9 cellular contexts compared by ENCODE assay signal in genomic region chr6:27810768-27811298, GRCh38.
DNase-seq lines count a peak whose midpoint lies in the region; ATAC-seq, FAIRE-seq and TF ChIP-seq lines count a peak whose summit lies in the region.
"Had no signal": no experiment of that assay in that cellular context is flagged by ENCODE, and none has a peak within 500 bp of the region (broad histone marks: within the 10 kb centered on the region; RNA-seq: fewer than 3 reads in every experiment).

No MANE protein-coding gene starts in this region.

- WGBS in GM23248 (ENCODE audit: low coverage in 1 of 2, low lambda C conversion rate in 2 of 2, missing lambda C conversion rate in 2 of 2), 2 experiments, result 14 to 19% methylated on average over 9 of the region's 9 CpGs
- WGBS in trophoblast cell (ENCODE audit: extremely low coverage, insufficient coverage, insufficient read length), result no CpG with 5 or more reads among the region's 9 CpGs

- H2AK5ac ChIP-seq in trophoblast cell (ENCODE audit: low read length), result no peak overlapping the region

- H3K36me3 Mint-ChIP-seq in endothelial cell (ENCODE audit: low read depth, unreplicated experiment), result no peaks in the 10 kb centered on the region

- no peak overlapping the region for H3K18ac ChIP-seq in trophoblast cell (ENCODE audit: low read length)

- H3K4ac ChIP-seq in trophoblast cell (ENCODE audit: low read depth, low read length), result no peak overlapping the region

- no peaks in the 10 kb centered on the region for H3K9me2 ChIP-seq in GM23248 (ENCODE audit: insufficient read depth)

- H4K20me1 ChIP-seq in GM23248 (ENCODE audit: insufficient read depth), result no peaks in the 10 kb centered on the region

- intact Hi-C loops in Panc1 (cut with micrococcal nuclease; ENCODE audit: unreplicated experiment) (loop anchor here (5.0 kb wide), 1 partner anchor 1684 kb away; no protein-coding TSS in a partner anchor), posterior cingulate gyrus (cut with DNase I) (no loop called here)

- H3K27ac Mint-ChIP-seq in endothelial cell (ENCODE audit: unreplicated experiment), result peak overlapping the region; percentile 78

- no peak overlapping the region for H4K12ac ChIP-seq in trophoblast cell (ENCODE audit: low read depth, low read length)

- in situ Hi-C loops in GM23248 (cut with MboI), result no loop called here
- in situ Hi-C loops in Panc1 (cut with HindIII; ENCODE audit: low pct_unique_long_range_greater_than_20kb, low sequenced_read_pairs), result no loop called here

- H3K4me1 ChIP-seq in GM23248 (ENCODE audit: insufficient read depth) (peaks cover 24% of the 10 kb centered on the region; the same call in 1 of the 2 replicates), Panc1 (ENCODE audit: control insufficient read depth, insufficient read depth, low read length) (peaks cover 17% of the 10 kb centered on the region), trophoblast cell (ENCODE audit: control insufficient read depth in 1 of 2, insufficient read depth in 2 of 2, low read length in 2 of 2) (peaks cover 2 to 3% of the 10 kb centered on the region in 2 experiments)

- H3F3A ChIP-seq in GM23248 (ENCODE audit: insufficient read depth), result peaks cover 56% of the 10 kb centered on the region

- H3K14ac ChIP-seq in trophoblast cell (ENCODE audit: low read length), result no peak overlapping the region

- H3K27ac ChIP-seq in GM23248 (peak overlapping the region; percentile 86), Panc1 (ENCODE audit: low read length) (peak overlapping the region; percentile 100), trophoblast cell (ENCODE audit: low read depth, low read length) (peak overlapping the region; percentile 67)

- peak overlapping the region; percentile 77 for H3K4me3 ChIP-seq in GM23248
- H3K4me3 ChIP-seq in Panc1 (ENCODE audit: low read depth in 2 of 2, low read length in 2 of 2), result peak overlapping the region; percentile 78 to 93
- no peak overlapping the region for H3K4me3 ChIP-seq in trophoblast cell (ENCODE audit: low read depth, low read length)

- H3K4me2 ChIP-seq in GM23248 (ENCODE audit: unreplicated experiment) (peak overlapping the region; percentile 84), trophoblast cell (ENCODE audit: low read length) (peak overlapping the region; percentile 94)

- FAIRE-seq in RCC 7860 (lab: Jason Lieb, UNC), result no peak
- FAIRE-seq: TTC549 had no signal

- H3K79me2 ChIP-seq in GM23248 (ENCODE audit: insufficient read depth) (no peaks in the 10 kb centered on the region), trophoblast cell (ENCODE audit: control insufficient read depth, insufficient read depth, low read length, poor library complexity) (peaks cover 2% of the 10 kb centered on the region)

- peaks cover 30% of the 10 kb centered on the region for H3K4me1 Mint-ChIP-seq in endothelial cell (ENCODE audit: unreplicated experiment)

- no peaks in the 10 kb centered on the region for H3K27me3 ChIP-seq in GM23248 (replicated peaks; ENCODE audit: insufficient read depth)
- H3K27me3 ChIP-seq in Panc1 (ENCODE audit: control insufficient read depth, insufficient read depth, low read length), result no peaks in the 10 kb centered on the region
- no peaks in the 10 kb centered on the region for H3K27me3 ChIP-seq in trophoblast cell (ENCODE audit: insufficient read depth, low read length)

- H3K9ac ChIP-seq in GM23248 (peak overlapping the region; percentile 80), trophoblast cell (ENCODE audit: low read length) (peak overlapping the region; percentile 49)

- peaks cover 24% of the 10 kb centered on the region for H3K79me1 ChIP-seq in trophoblast cell (ENCODE audit: low read length)

- TF ChIP-seq CTCF in Panc1 (IDR thresholded peaks at IDR 0.05) (no peak), endothelial cell (IDR thresholded peaks at IDR 0.05; ENCODE audit: unreplicated experiment) (no peak)

- no peak overlapping the region for H2BK5ac ChIP-seq in trophoblast cell (ENCODE audit: low read depth, low read length, poor library complexity)

- CTCF ChIA-PET in Panc1 (lab: Charles Lee), result no interaction called here

- POLR2A ChIA-PET in Panc1 (lab: Charles Lee), result interaction anchor here (0.9 to 4.5 kb wide), 4 partner anchors 55 to 678 kb away, joined by 3 to 54 read pairs (median 6); a partner anchor contains a TSS

- no peaks in the 10 kb centered on the region for H3K9me3 ChIP-seq in GM23248 (ENCODE audit: low read depth)
- no peaks in the 10 kb centered on the region for H3K9me3 ChIP-seq in Panc1 (ENCODE audit: control insufficient read depth, insufficient read depth, low read depth, low read length)
- H3K9me3 ChIP-seq in trophoblast cell (ENCODE audit: insufficient read depth, low read depth, low read length), result peaks cover 3% of the 10 kb centered on the region

- peaks cover 11% of the 10 kb centered on the region for H3K27me3 Mint-ChIP-seq in endothelial cell (ENCODE audit: unreplicated experiment)

- H2BK120ac ChIP-seq in trophoblast cell (ENCODE audit: insufficient read depth, low read length, poor library complexity), result no peak overlapping the region

- H3K36me3 ChIP-seq in GM23248 (ENCODE audit: low read depth), result no peaks in the 10 kb centered on the region
- H3K36me3 ChIP-seq in Panc1 (ENCODE audit: control insufficient read depth, insufficient read depth, low read length), result no peaks in the 10 kb centered on the region; the same call in 1 of the 2 replicates
- no peaks in the 10 kb centered on the region for H3K36me3 ChIP-seq in trophoblast cell (ENCODE audit: control insufficient read depth in 1 of 2, insufficient read depth in 2 of 2, low read length in 2 of 2)

- no peak overlapping the region for H2BK12ac ChIP-seq in trophoblast cell (ENCODE audit: low read length)

- H4K8ac ChIP-seq in trophoblast cell (ENCODE audit: low read depth, low read length), result no peak overlapping the region

- H3K9me3 Mint-ChIP-seq in endothelial cell (ENCODE audit: unreplicated experiment), result no peaks in the 10 kb centered on the region

- no peak for DNase-seq in GM23248
- no peak for DNase-seq in Panc1 (ENCODE audit: low read depth, low spot score)
- no peak for DNase-seq in endothelial cell (ENCODE audit: low spot score)
- DNase-seq in trophoblast cell, result no peak
- no peak for DNase-seq in RCC 7860 (ENCODE audit: low spot score)
- no peak for DNase-seq in stimulated activated CD4-positive, alpha-beta T cell treated with anti-CD3 and anti-CD28 coated beads, Interleukin-4, amount 100 ng/mL, for 4 hours
- no peak for DNase-seq in posterior cingulate gyrus

- H3K23ac ChIP-seq in trophoblast cell (ENCODE audit: low read length), result no peak overlapping the region

- H2AFZ ChIP-seq in GM23248 (peak overlapping the region; percentile 74), trophoblast cell (ENCODE audit: insufficient read depth, low read length, poor library complexity) (no peak overlapping the region)

- H3K4me3 Mint-ChIP-seq in endothelial cell (ENCODE audit: unreplicated experiment), result peak overlapping the region; percentile 93

- no peak for ATAC-seq in Panc1
- no peak for ATAC-seq in HG03045 (IDR thresholded peaks at IDR 0.05; ENCODE audit: unreplicated experiment)

- no peak overlapping the region for H4K91ac ChIP-seq in trophoblast cell (ENCODE audit: low read depth, low read length)

- BruUV-seq in Panc1 (replicated peaks; lab: Mats Ljungman, UMichigan), result no TSS peak
